Comparison of ENCODE assay signal across 1 cellular context in genomic region chr1:205631727-205632373, GRCh38.
TF ChIP-seq lines count a peak whose summit lies in the region.

Gene ELK4 (minus strand): TSS chr1:205632011. CDS start chr1:205623882, 8,129 bp downstream.

TF ChIP-seq in K562, 482 proteins besides CTCF, POLR2A, EP300 and RAD21 (continued from another document and continues in another):
- TF ChIP-seq ZNF407 (IDR thresholded peaks at IDR 0.05; ENCODE audit: low read depth) (peak; percentile 91), ZNF134 (CRISPR knock-in tag; conservative IDR thresholded peaks at IDR 0.05) (no peak), HIVEP1 (CRISPR knock-in tag; IDR thresholded peaks at IDR 0.05) (peak; percentile 15; the same call in 1 of the 2 replicates), STAT5A (IDR thresholded peaks at IDR 0.05; ENCODE audit: borderline replicate concordance, low read length) (no peak), STAT5B (CRISPR knock-in tag; IDR thresholded peaks at IDR 0.05) (no peak), RBFOX2 (IDR thresholded peaks at IDR 0.05; ENCODE audit: low read depth, low read length) (peak; percentile 98), RBM34 (IDR thresholded peaks at IDR 0.05; ENCODE audit: borderline replicate concordance, insufficient read depth, low read length) (no peak), JUNB (CRISPR knock-in tag; conservative IDR thresholded peaks at IDR 0.05) (no peak), ZNF146 (CRISPR knock-in tag; IDR thresholded peaks at IDR 0.05; ENCODE audit: unreplicated experiment) (peak; percentile 5), CLOCK (CRISPR knock-in tag; IDR thresholded peaks at IDR 0.05; ENCODE audit: borderline replicate concordance) (no peak), EP400 (IDR thresholded peaks at IDR 0.05) (peak; percentile 61), RBM39 (optimal IDR thresholded peaks at IDR 0.05; ENCODE audit: low read depth, low read length) (no peak), THRB (CRISPR knock-in tag; conservative IDR thresholded peaks at IDR 0.05) (no peak), PHTF2 (CRISPR knock-in tag; IDR thresholded peaks at IDR 0.05) (no peak), ID3 (CRISPR knock-in tag; IDR thresholded peaks at IDR 0.05) (no peak), ID3 (tag; IDR thresholded peaks at IDR 0.05) (0 out of 2 replicates have a peak, but pooled peaks have one; percentile 22), CHAMP1 (IDR thresholded peaks at IDR 0.05) (no peak), RHOXF2B (CRISPR knock-in tag; conservative IDR thresholded peaks at IDR 0.05) (no peak), ZNF398 (CRISPR knock-in tag; IDR thresholded peaks at IDR 0.05) (no peak), HSF4 (CRISPR knock-in tag; IDR thresholded peaks at IDR 0.05; ENCODE audit: borderline replicate concordance) (no peak), ZNF282 (CRISPR knock-in tag; IDR thresholded peaks at IDR 0.05) (no peak), KDM2B (CRISPR knock-in tag; IDR thresholded peaks at IDR 0.05) (peak; percentile 83; the same call in 1 of the 2 replicates), ZNF696 (CRISPR knock-in tag; conservative IDR thresholded peaks at IDR 0.05) (no peak), HNRNPLL (IDR thresholded peaks at IDR 0.05; ENCODE audit: low read depth, low read length, poor library complexity, severe bottlenecking) (peak; percentile 52), CREBBP (IDR thresholded peaks at IDR 0.05; ENCODE audit: low read depth, low read length) (no peak), TFAP4 (CRISPR knock-in tag; IDR thresholded peaks at IDR 0.05; ENCODE audit: borderline replicate concordance) (peak; percentile 88), E2F8 (IDR thresholded peaks at IDR 0.05; ENCODE audit: low read depth, partially characterized antibody) (peak; percentile 66), CBX1 (IDR thresholded peaks at IDR 0.05; ENCODE audit: low read depth) (no peak), ZBTB34 (CRISPR knock-in tag; IDR thresholded peaks at IDR 0.05) (no peak), FOXK2 (conservative IDR thresholded peaks at IDR 0.05 in 1 of 2, IDR thresholded peaks at IDR 0.05 in 1 of 2; ENCODE audit: low read depth in 2 of 2) (no peak; a peak in 2 of 4 replicates), ZNF561 (CRISPR knock-in tag; conservative IDR thresholded peaks at IDR 0.05) (no peak), PTBP1 (IDR thresholded peaks at IDR 0.05; ENCODE audit: low read depth, low read length) (no peak), ZNF274 (IDR thresholded peaks at IDR 0.05; ENCODE audit: borderline replicate concordance, low read depth, low read length) (no peak), ELF1 (tag; IDR thresholded peaks at IDR 0.05) (no peak)
